ENCODE assay signal across 28 cellular contexts in the genomic region with DNA sequence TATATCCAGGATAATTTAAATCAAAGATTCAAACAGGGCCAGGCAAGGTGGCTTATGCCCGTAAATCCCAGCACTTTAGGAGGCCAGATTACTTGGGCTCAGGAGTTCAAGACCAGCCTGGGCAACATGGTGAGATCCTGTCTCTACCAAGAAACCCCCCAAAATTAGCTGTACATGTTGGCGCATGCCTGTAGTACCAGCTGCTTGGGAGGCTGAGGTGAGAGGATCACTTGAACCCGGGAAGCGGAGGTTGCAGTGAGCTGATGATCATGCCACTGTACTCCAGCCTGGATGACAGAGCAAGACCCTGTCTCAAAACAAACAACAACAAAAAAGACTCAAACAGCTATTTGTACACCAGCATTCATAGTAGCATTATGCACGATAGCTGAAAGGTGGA. TPM values are rescaled to one million over a fixed set of nuclear protein-coding genes. Genes with fewer than 3 reads are reported as not detected.
DNase-seq lines count a peak whose midpoint lies in the region; ATAC-seq and TF ChIP-seq lines count a peak whose summit lies in the region.
"Had no signal": no experiment of that assay in that cellular context is flagged by ENCODE, and none has a peak within 500 bp of the region (broad histone marks: within the 10 kb centered on the region; RNA-seq: fewer than 3 reads in every experiment).

No MANE protein-coding gene starts in this region.

- no peak for DNase-seq in CD4-positive, alpha-beta memory T cell
- no peak for DNase-seq in central memory CD8-positive, alpha-beta T cell (ENCODE audit: low spot score in 2 of 2)
- no peak for DNase-seq in activated CD4-positive, alpha-beta T cell treated with anti-CD3 and anti-CD28 coated beads, Interleukin-2, amount 50 U/mL, for 48 hours
- DNase-seq in T1000 (lab: John Stamatoyannopoulos, UW): no peak
- DNase-seq: activated CD4-positive, alpha-beta T cell treated with anti-CD3 and anti-CD28 coated beads, Interleukin-2, amount 10 ng/mL, durations not matched to agents 7 days and 5 days; activated naive CD8-positive, alpha-beta T cell treated with anti-CD3 and anti-CD28 coated beads, Interleukin-2, amount 10 ng/mL, durations not matched to agents 7 days and 5 days; cortex of kidney; esophagus squamous epithelium; hippocampal formation; left colon; mesendoderm; NCI-H1436; NCI-H2107; NK-92 treated with Interleukin-12 subunit alpha and Interleukin-12 subunit beta, amount 100 ng/mL, for 24 hours; SIG-M5; stimulated activated CD4-positive, alpha-beta T cell treated with anti-CD3 and anti-CD28 coated beads, Interleukin-15, amount 100 ng/mL, for 24 hours; stimulated activated naive CD4-positive, alpha-beta T cell treated with Interleukin-2 at 50 U/mL for 16 hours had no signal

- CTCF ChIA-PET in CD4-positive, alpha-beta memory T cell (lab: Charles Lee; ENCODE audit: partially characterized antibody): interaction anchor here (1.4 kb wide), 1 partner anchor 51 kb away, joined by 4 read pairs; no protein-coding TSS in a partner anchor

- H3K27ac ChIP-seq in CD4-positive, alpha-beta memory T cell (ENCODE audit: low read depth, low read length): no peak overlapping the region
- H3K27ac ChIP-seq in neutrophil: peak overlapping the region; percentile 67
- H3K27ac ChIP-seq: ascending aorta, C4-2B, cardiac muscle cell, prostate gland, vagina had no signal

- POLR2A ChIA-PET in CD4-positive, alpha-beta memory T cell (lab: Charles Lee; ENCODE audit: partially characterized antibody): interaction anchor here (1.8 kb wide), 1 partner anchor 9 kb away, joined by 7 read pairs; the partner anchor contains the start of gene RAB10

- no peak for ATAC-seq in central memory CD8-positive, alpha-beta T cell (replicated peaks; ENCODE audit: extremely low read depth, poor library complexity, severe bottlenecking)
- ATAC-seq in HG03108 (IDR thresholded peaks at IDR 0.05; ENCODE audit: unreplicated experiment) (no peak), GM21390 (IDR thresholded peaks at IDR 0.05; ENCODE audit: unreplicated experiment) (no peak)
- ATAC-seq: left colon, Panc1 had no signal

- no peak overlapping the region for H3K4me3 ChIP-seq in CD4-positive, alpha-beta memory T cell (ENCODE audit: low read length in 2 of 2)
- H3K4me3 ChIP-seq in neutrophil (ENCODE audit: low read depth in 1 of 2, low read length in 1 of 2): no peak overlapping the region
- H3K4me3 ChIP-seq: ascending aorta, cardiac muscle cell, esophagus squamous epithelium, prostate gland, vagina had no signal

- no peak for TF ChIP-seq CTCF in neutrophil (IDR thresholded peaks at IDR 0.05)

- H3K36me3 ChIP-seq in CD4-positive, alpha-beta memory T cell (ENCODE audit: insufficient read depth, low read length): no peaks in the 10 kb centered on the region
- peaks cover 13% of the 10 kb centered on the region for H3K36me3 ChIP-seq in neutrophil
- H3K36me3 ChIP-seq: cardiac muscle cell, prostate gland had no signal

- H3K9me3 ChIP-seq in CD4-positive, alpha-beta memory T cell (ENCODE audit: control insufficient read depth in 1 of 2, low read length in 2 of 2): no peaks in the 10 kb centered on the region
- no peaks in the 10 kb centered on the region for H3K9me3 ChIP-seq in neutrophil
- H3K9me3 ChIP-seq: ascending aorta, esophagus squamous epithelium, prostate gland, vagina had no signal

- H3K9me3 Mint-ChIP-seq in CD4-positive, alpha-beta memory T cell: no peaks in the 10 kb centered on the region
- no peaks in the 10 kb centered on the region for H3K9me3 Mint-ChIP-seq in IgD-negative memory B cell
- no peaks in the 10 kb centered on the region for H3K9me3 Mint-ChIP-seq in central memory CD8-positive, alpha-beta T cell
- H3K9me3 Mint-ChIP-seq: activated naive CD8-positive, alpha-beta T cell treated with anti-CD3 and anti-CD28 coated beads, Interleukin-2, amount 10 ng/mL, durations not matched to agents 7 days and 5 days; activated T-helper 1 cell treated with anti-CD3 and anti-CD28 coated beads, Interleukin-12 subunit alpha, Interleukin-12 subunit beta, Interleukin-2, Interleukin-4 antibody, amounts not matched to agents 30 ng/mL and 10 ng/mL and 1 ng/mL, durations not matched to agents 14 hours and 24 hours and 36 hours had no signal

- H3K4me1 Mint-ChIP-seq in CD4-positive, alpha-beta memory T cell: peaks cover 39 to 69% (median 57%) of the 10 kb centered on the region in 4 donors
- H3K4me1 Mint-ChIP-seq in IgD-negative memory B cell: peaks cover 26 to 36% (median 33%) of the 10 kb centered on the region in 3 donors
- peaks cover 64% of the 10 kb centered on the region for H3K4me1 Mint-ChIP-seq in central memory CD8-positive, alpha-beta T cell

- peak overlapping the region in 5 of 8 donors; percentile 1 to 90 (median 41) for H3K4me3 Mint-ChIP-seq in CD4-positive, alpha-beta memory T cell
- H3K4me3 Mint-ChIP-seq in IgD-negative memory B cell: no peak overlapping the region
- peak overlapping the region; percentile 33 for H3K4me3 Mint-ChIP-seq in central memory CD8-positive, alpha-beta T cell
- H3K4me3 Mint-ChIP-seq: activated T-helper 1 cell treated with anti-CD3 and anti-CD28 coated beads, Interleukin-12 subunit alpha, Interleukin-12 subunit beta, Interleukin-2, Interleukin-4 antibody, amounts not matched to agents 30 ng/mL and 10 ng/mL and 1 ng/mL, durations not matched to agents 14 hours and 24 hours and 36 hours had no signal

- no peaks in the 10 kb centered on the region for H3K27me3 Mint-ChIP-seq in CD4-positive, alpha-beta memory T cell
- H3K27me3 Mint-ChIP-seq in IgD-negative memory B cell: no peaks in the 10 kb centered on the region
- H3K27me3 Mint-ChIP-seq in central memory CD8-positive, alpha-beta T cell: no peaks in the 10 kb centered on the region
- H3K27me3 Mint-ChIP-seq: activated CD4-positive, alpha-beta T cell treated with anti-CD3 and anti-CD28 coated beads, Interleukin-2, amount 10 ng/mL, durations not matched to agents 7 days and 5 days; activated naive CD8-positive, alpha-beta T cell treated with anti-CD3 and anti-CD28 coated beads, Interleukin-2, amount 10 ng/mL, durations not matched to agents 7 days and 5 days had no signal

- H3K27me3 ChIP-seq in CD4-positive, alpha-beta memory T cell (ENCODE audit: insufficient read depth, low read length): no peaks in the 10 kb centered on the region
- no peaks in the 10 kb centered on the region for H3K27me3 ChIP-seq in neutrophil
- H3K27me3 ChIP-seq: ascending aorta, cardiac muscle cell, esophagus squamous epithelium, vagina had no signal

- peaks cover 63% of the 10 kb centered on the region for H3K4me1 ChIP-seq in CD4-positive, alpha-beta memory T cell (ENCODE audit: insufficient read depth, low read length)
- peaks cover 45 to 60% of the 10 kb centered on the region in 2 experiments for H3K4me1 ChIP-seq in neutrophil (ENCODE audit: control insufficient read depth in 1 of 2, insufficient read depth in 1 of 2, low read depth in 1 of 2, low read length in 1 of 2)
- H3K4me1 ChIP-seq: prostate gland had no signal

- peaks cover 0 to 21% of the 10 kb centered on the region in 2 donors for H3K36me3 Mint-ChIP-seq in CD4-positive, alpha-beta memory T cell
- H3K36me3 Mint-ChIP-seq in IgD-negative memory B cell: peaks cover 3% of the 10 kb centered on the region
- H3K36me3 Mint-ChIP-seq in central memory CD8-positive, alpha-beta T cell (ENCODE audit: insufficient read depth): peaks cover 13% of the 10 kb centered on the region

- intact Hi-C loops in CD4-positive, alpha-beta memory T cell (cut with micrococcal nuclease): no loop called here

- H3K27ac Mint-ChIP-seq in CD4-positive, alpha-beta memory T cell: peak overlapping the region in 4 of 7 donors; percentile 10 to 69 (median 41)
- peak overlapping the region; percentile 57 to 69 (median 59) for H3K27ac Mint-ChIP-seq in IgD-negative memory B cell
- peak overlapping the region; percentile 7 for H3K27ac Mint-ChIP-seq in central memory CD8-positive, alpha-beta T cell (ENCODE audit: low read depth)
- H3K27ac Mint-ChIP-seq: activated CD4-positive, alpha-beta T cell treated with anti-CD3 and anti-CD28 coated beads, Interleukin-2, amount 10 ng/mL, durations not matched to agents 7 days and 5 days had no signal

RNA-seq across cellular contexts. Expression of gene RAB10, which starts 9.2 kb away (rescaled TPM):
- total RNA-seq in CD4-positive, alpha-beta memory T cell: 10 to 100 TPM; 67.8 to 77.2 TPM
- 100 to 1,000 TPM; 106 to 108 TPM for polyA plus RNA-seq in CD4-positive, alpha-beta memory T cell
- 86.1 TPM for polyA plus RNA-seq in IgD-negative memory B cell

Comparison
In these comparisons a context has a peak if more than half of its experiments do, and no peak if none do; other contexts are left out.
1. H3K27ac Mint-ChIP-seq: peak in every context shown above with its lines; median percentile 59 in IgD-negative memory B cell; 41 in CD4-positive, alpha-beta memory T cell; 7 in central memory CD8-positive, alpha-beta T cell.
2. H3K4me3 Mint-ChIP-seq: peak in CD4-positive, alpha-beta memory T cell (5 of 8) and central memory CD8-positive, alpha-beta T cell (single experiment); none in IgD-negative memory B cell (0 of 4).